13 cellular contexts compared by ENCODE assay signal in the genomic region with DNA sequence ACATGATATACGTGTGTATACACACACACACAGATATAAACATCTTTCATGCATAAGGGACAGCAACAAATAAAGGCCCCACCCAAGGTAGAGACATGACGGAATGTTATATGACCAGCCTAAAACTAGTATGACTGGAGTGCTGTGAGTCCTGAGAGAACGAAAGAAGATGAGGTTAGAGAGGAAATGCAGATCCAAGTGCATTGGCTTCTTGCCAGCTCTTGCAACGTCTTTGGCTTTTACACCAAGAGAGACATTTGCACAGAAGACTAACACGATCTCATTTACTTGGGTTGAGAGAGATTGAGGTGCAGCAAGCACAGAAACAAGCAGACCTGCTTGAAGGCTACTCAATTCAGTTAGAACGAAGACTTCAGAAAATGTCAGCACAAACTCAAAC. TPM values are rescaled to one million over a fixed set of nuclear protein-coding genes. Genes with fewer than 3 reads are reported as not detected.
A peak's percentile ranks its signal among the peaks of the same experiment; 100 is the strongest.
DNase-seq lines count a peak whose midpoint lies in the region; ATAC-seq, FAIRE-seq and TF ChIP-seq lines count a peak whose summit lies in the region.
"Had no signal": no experiment of that assay in that cellular context is flagged by ENCODE, and none has a peak within 500 bp of the region (broad histone marks: within the 10 kb centered on the region; RNA-seq: fewer than 3 reads in every experiment).

No MANE protein-coding gene starts in this region.

- H2AFZ ChIP-seq in SU-DHL-6 (ENCODE audit: low read depth, low read length, severe bottlenecking), result peak overlapping the region; percentile 14
- H2AFZ ChIP-seq: GM23338 had no signal

- no peaks in the 10 kb centered on the region for H3F3A ChIP-seq in SU-DHL-6 (ENCODE audit: insufficient read depth)

- H3K9me3 ChIP-seq in MG63 (no peaks in the 10 kb centered on the region), SU-DHL-6 (ENCODE audit: insufficient read depth, low read length) (no peaks in the 10 kb centered on the region)
- H3K9me3 ChIP-seq: stomach had no signal

- H4K20me1 ChIP-seq in SU-DHL-6 (ENCODE audit: low read depth, low read length), result no peaks in the 10 kb centered on the region

- no peaks in the 10 kb centered on the region for H3K36me3 ChIP-seq in MG63
- no peaks in the 10 kb centered on the region for H3K36me3 ChIP-seq in SU-DHL-6 (ENCODE audit: low read length)
- H3K36me3 ChIP-seq: stomach had no signal

- no peaks in the 10 kb centered on the region for H3K27me3 ChIP-seq in MG63
- H3K27me3 ChIP-seq in SU-DHL-6 (ENCODE audit: low read length), result no peaks in the 10 kb centered on the region
- H3K27me3 ChIP-seq: stomach had no signal

- no peaks in the 10 kb centered on the region for H3K9me2 ChIP-seq in SU-DHL-6 (replicated peaks; ENCODE audit: insufficient read depth, low read length)

- DNase-seq in Daoy (ENCODE audit: low read depth) (peak; percentile 6), MG63 (peak; percentile 26), AG20443 (ENCODE audit: low spot score) (no peak), NCI-H1694 treated with DMSO at 0.1 percent for 48 hours (lab: John Stamatoyannopoulos, UW) (no peak)
- DNase-seq: islet precursor cell; stimulated activated CD4-positive, alpha-beta T cell treated with anti-CD3 and anti-CD28 coated beads, Interleukin-2, amount 100 ng/mL, for 24 hours; stomach had no signal

- H3K9ac ChIP-seq in SU-DHL-6 (ENCODE audit: low read length), result no peak overlapping the region

- no peak for TF ChIP-seq CTCF in SU-DHL-6 (IDR thresholded peaks at IDR 0.05; ENCODE audit: insufficient read depth, low read length, poor library complexity, severe bottlenecking)

- H3K79me2 ChIP-seq in SU-DHL-6 (ENCODE audit: insufficient read depth, low read length), result no peaks in the 10 kb centered on the region

- no peak for ATAC-seq in GM21515 (IDR thresholded peaks at IDR 0.05; ENCODE audit: unreplicated experiment)
- ATAC-seq: GM23338 had no signal

- no peak overlapping the region for H3K4me3 ChIP-seq in MG63
- no peak overlapping the region for H3K4me3 ChIP-seq in SU-DHL-6 (ENCODE audit: insufficient read depth, low read length, poor library complexity, severe bottlenecking)
- H3K4me3 ChIP-seq: GM23338, stomach had no signal

- no peak overlapping the region for H3K4me2 ChIP-seq in SU-DHL-6 (ENCODE audit: low read depth, low read length, poor library complexity, severe bottlenecking)
- H3K4me2 ChIP-seq: GM23338 had no signal

- peak; percentile 21 for FAIRE-seq in islet of Langerhans (lab: Jason Lieb, UNC)

- no peak overlapping the region for H3K27ac ChIP-seq in SU-DHL-6 (ENCODE audit: low read depth, low read length)
- H3K27ac ChIP-seq: stomach had no signal

RNA-seq across cellular contexts. Expression of a gene that starts 23.0 kb away (rescaled TPM):
- not detected in 2 replicates for total RNA-seq in Daoy (2014; rRNA removed; shearing (Covaris generic))
- total RNA-seq in MG63 (2014; rRNA removed; shearing (Covaris generic); ENCODE audit: low replicate concordance), result 0.89 and 1.6 TPM in 2 replicates
- total RNA-seq: activated CD8-positive, alpha-beta memory T cell treated with anti-CD3 and anti-CD28 coated beads for 36 hours; GM23338; osteocyte had no signal

Comparison
In these comparisons a context has a peak if more than half of its experiments do, and no peak if none do; other contexts are left out.
1. DNase-seq: peak in Daoy (single experiment) and MG63 (single experiment); none in AG20443 (single experiment) and NCI-H1694 treated with DMSO at 0.1 percent for 48 hours (single experiment).